ENCODE assay signal across 9 cellular contexts in the genomic region with DNA sequence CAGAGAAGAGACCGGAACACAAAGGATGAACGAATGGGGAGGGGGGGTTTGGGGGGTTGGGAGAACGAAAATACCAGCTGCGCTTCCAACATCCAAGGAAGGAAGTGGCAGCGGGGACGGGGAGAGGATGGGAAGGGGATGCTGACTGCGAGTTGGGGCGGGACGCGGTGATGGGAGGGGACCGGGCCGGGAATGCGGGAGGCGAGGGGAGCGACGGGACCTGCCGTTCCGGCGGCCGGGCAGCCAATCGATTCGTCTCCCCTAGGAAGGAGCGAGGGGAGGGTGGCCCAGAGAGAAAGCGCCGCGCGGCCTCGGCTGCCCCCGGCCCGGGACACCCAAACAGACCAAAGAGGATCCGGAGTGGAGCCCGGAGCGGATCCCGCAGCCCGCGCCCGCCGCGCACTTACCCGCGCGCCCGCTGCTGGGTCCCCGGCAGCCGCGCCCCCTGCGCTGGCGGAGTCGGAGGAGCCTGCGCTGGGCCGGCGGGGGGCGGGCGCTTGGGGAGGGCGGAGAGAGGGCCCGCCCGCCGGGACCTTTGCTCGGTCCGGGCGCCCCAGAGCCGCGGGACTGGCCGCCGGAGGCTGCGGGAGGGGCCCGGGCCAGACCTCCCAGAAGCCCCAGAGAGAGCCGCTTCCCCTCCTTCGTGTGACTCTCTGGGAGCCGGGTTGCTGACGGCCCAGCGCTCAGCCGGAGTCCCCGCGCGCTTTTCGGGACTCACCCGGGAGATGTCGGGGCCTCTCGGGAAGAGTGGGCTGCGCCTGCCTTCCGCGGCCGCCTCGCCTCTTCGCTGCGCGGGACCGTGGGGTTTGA. TPM values are rescaled to one million over a fixed set of nuclear protein-coding genes. Genes with fewer than 3 reads are reported as not detected.
A peak's percentile ranks its signal among the peaks of the same experiment; 100 is the strongest.
DNase-seq lines count a peak whose midpoint lies in the region; ATAC-seq, FAIRE-seq and TF ChIP-seq lines count a peak whose summit lies in the region.
"Had no signal": no experiment of that assay in that cellular context is flagged by ENCODE, and none has a peak within 500 bp of the region (broad histone marks: within the 10 kb centered on the region; RNA-seq: fewer than 3 reads in every experiment).

A gene (minus strand): TSS at position 476 of the 810 bp plus-strand sequence. CDS start 7,690 bp downstream, outside the sequence.

- 0 out of 2 replicates have a peak, but pooled peaks have one; percentile 14 for TF ChIP-seq RAD21 in HepG2 (CRISPR knock-in tag; IDR thresholded peaks at IDR 0.05)

- TF ChIP-seq POLR2A in HepG2 (IDR thresholded peaks at IDR 0.05; ENCODE audit: insufficient read depth in 1 of 2, low read depth in 2 of 2, low read length in 2 of 2): peak; percentile 67 to 69

- DNase-seq in EL (peak; percentile 80), activated B cell treated with CpG ODN at 0.5 μM for 24 hours (peak; percentile 58), ecto neural progenitor cell (ENCODE audit: low spot score) (peak; percentile 83), HepG2 (ENCODE audit: low spot score) (peak; percentile 58), NCI-H1694 treated with DMSO at 0.1 percent for 48 hours (lab: John Stamatoyannopoulos, UW) (no peak)
- peak; percentile 10 to 24 (median 11) for DNase-seq in stimulated activated CD4-positive, alpha-beta T cell treated with anti-CD3 and anti-CD28 coated beads, TNF-alpha, amount 100 ng/mL, for 4 hours (ENCODE audit: low read depth in 3 of 3)

- peak within 1 kb of the TSS; percentile 92 for H3K4me3 Mint-ChIP-seq in activated B cell treated with CpG ODN at 0.5 μM for 24 hours

- H3K9me3 ChIP-seq in HUES48 (ENCODE audit: control insufficient read depth, insufficient read depth, low read length) (no peaks in the 10 kb centered on the region), HepG2 (ENCODE audit: low read length) (no peaks in the 10 kb centered on the region)
- H3K9me3 ChIP-seq: neutrophil had no signal

- ATAC-seq in GM21423 (IDR thresholded peaks at IDR 0.05; ENCODE audit: unreplicated experiment) (peak; percentile 46), activated B cell treated with CpG ODN at 0.5 μM for 24 hours (ENCODE audit: low read depth) (peak; percentile 86), HepG2 (peak; percentile 95)

- peak within 1 kb of the TSS; percentile 76 for H2AFZ ChIP-seq in HepG2 (ENCODE audit: low read length)

- H3K27ac ChIP-seq in HUES48 (ENCODE audit: low read depth, low read length): no peak within 1 kb of the TSS
- peak within 1 kb of the TSS; percentile 78 for H3K27ac ChIP-seq in HepG2 (ENCODE audit: extremely low read length, insufficient read depth, low read length)
- H3K27ac ChIP-seq: neutrophil had no signal

- peak within 1 kb of the TSS; percentile 51 for H3K9ac ChIP-seq in HUES48 (ENCODE audit: low read depth, low read length)
- peak within 1 kb of the TSS; percentile 86 for H3K9ac ChIP-seq in HepG2 (ENCODE audit: insufficient read depth, low read depth, low read length)

- H3K4me1 Mint-ChIP-seq in activated B cell treated with CpG ODN at 0.5 μM for 24 hours: peaks cover 25% of the 10 kb centered on the region

- peak within 1 kb of the TSS; percentile 94 for H3K4me2 ChIP-seq in HepG2 (ENCODE audit: low read depth, low read length)

- peak within 1 kb of the TSS; percentile 62 for H3K4me3 ChIP-seq in HUES48 (ENCODE audit: low read depth, low read length)
- peak within 1 kb of the TSS; percentile 80 to 81 (median 81) for H3K4me3 ChIP-seq in HepG2 (replicated peaks in 1 of 3; ENCODE audit: insufficient read depth in 1 of 3, low read depth in 2 of 3, low read length in 3 of 3)

- 2% methylated on average over 20 of the region's 89 CpGs for WGBS in HepG2 (ENCODE audit: low lambda C conversion rate)

- in situ Hi-C loops in HepG2 (cut with HindIII; ENCODE audit: extremely low pct_ligation_motif_present, low pct_unique_long_range_greater_than_20kb): no loop called here

- H3K27me3 ChIP-seq in HUES48 (ENCODE audit: control insufficient read depth, insufficient read depth, low read length) (peaks cover 40% of the 10 kb centered on the region), HepG2 (ENCODE audit: control insufficient read depth in 1 of 2, insufficient read depth in 2 of 2, low read length in 2 of 2) (no peaks in the 10 kb centered on the region)

- no TSS peak for BruUV-seq in HepG2 (replicated peaks; lab: Mats Ljungman, UMichigan)

- H3K27ac Mint-ChIP-seq in activated B cell treated with CpG ODN at 0.5 μM for 24 hours: peak within 1 kb of the TSS; percentile 55

- TF ChIP-seq EP300 in HepG2 (IDR thresholded peaks at IDR 0.05; ENCODE audit: low read depth in 2 of 2, low read length in 2 of 2) (no peak), HepG2 (CRISPR knock-in tag; IDR thresholded peaks at IDR 0.05; ENCODE audit: borderline replicate concordance) (no peak)

- H3K79me2 ChIP-seq in HepG2 (ENCODE audit: insufficient read depth, low read length): peaks cover 4% of the 10 kb centered on the region

- no peak for FAIRE-seq in HepG2 (lab: Jason Lieb, UNC)

- intact Hi-C loops in activated B cell treated with CpG ODN at 0.5 μM for 24 hours (cut with micrococcal nuclease) (loop anchor here (1.0 kb wide), 1 partner anchor 38 kb away; no protein-coding TSS in a partner anchor), HepG2 (cut with micrococcal nuclease; ENCODE audit: unreplicated experiment) (loop anchor here (5.0 kb wide), 1 partner anchor 180 kb away; no protein-coding TSS in a partner anchor)

- TF ChIP-seq CTCF in activated B cell treated with CpG ODN at 0.5 μM for 24 hours (IDR thresholded peaks at IDR 0.05) (no peak), HepG2 (CRISPR knock-in tag; IDR thresholded peaks at IDR 0.05) (no peak; the same call in 1 of the 2 replicates)

- H3K4me1 ChIP-seq in HUES48 (ENCODE audit: control insufficient read depth, insufficient read depth, low read length): peaks cover 12% of the 10 kb centered on the region
- H3K4me1 ChIP-seq in HepG2 (ENCODE audit: insufficient read depth, low read length): peaks cover 34% of the 10 kb centered on the region

- peaks cover 39% of the 10 kb centered on the region for H3K27me3 Mint-ChIP-seq in activated B cell treated with CpG ODN at 0.5 μM for 24 hours

- H3K36me3 Mint-ChIP-seq in activated B cell treated with CpG ODN at 0.5 μM for 24 hours (ENCODE audit: low read depth): no peaks in the 10 kb centered on the region

- H3K36me3 ChIP-seq in HUES48 (ENCODE audit: control insufficient read depth, insufficient read depth, low read length) (no peaks in the 10 kb centered on the region), HepG2 (replicated peaks in 1 of 2; ENCODE audit: control insufficient read depth in 1 of 2, insufficient read depth in 2 of 2, low read length in 2 of 2) (no peaks in the 10 kb centered on the region)
- H3K36me3 ChIP-seq: neutrophil had no signal

- H4K20me1 ChIP-seq in HepG2 (ENCODE audit: insufficient read depth, low read length): no peaks in the 10 kb centered on the region

- H3K9me3 Mint-ChIP-seq in activated B cell treated with CpG ODN at 0.5 μM for 24 hours: no peaks in the 10 kb centered on the region

- CTCF ChIA-PET in activated B cell treated with CpG ODN at 0.5 μM for 24 hours (lab: Charles Lee): no interaction called here
- CTCF ChIA-PET in HepG2 (lab: Yijun Ruan, JAX; ENCODE audit: low intra/inter-chr PET ratio, low total read pairs): no interaction called here

- POLR2A ChIA-PET in activated B cell treated with CpG ODN at 0.5 μM for 24 hours (lab: Charles Lee): no interaction called here
- POLR2A ChIA-PET in HepG2 (lab: Yijun Ruan, JAX): interaction anchor here (0.7 to 1.9 kb wide), 3 partner anchors 69 to 368 kb away, joined by 3 to 6 read pairs (median 3); a partner anchor contains a TSS

TF ChIP-seq in HepG2, 621 proteins besides CTCF, POLR2A, EP300 and RAD21 (continues in another document):
- TF ChIP-seq ZNF772 (CRISPR knock-in tag; IDR thresholded peaks at IDR 0.05) (no peak), TCF12 (IDR thresholded peaks at IDR 0.05) (no peak), TCF12 (CRISPR knock-in tag; IDR thresholded peaks at IDR 0.05) (peak; percentile 52; the same call in 1 of the 2 replicates), PHF21A (CRISPR knock-in tag; IDR thresholded peaks at IDR 0.05) (no peak; the same call in 1 of the 2 replicates), SP4 (CRISPR knock-in tag; IDR thresholded peaks at IDR 0.05) (peak; percentile 62), ONECUT2 (CRISPR knock-in tag; IDR thresholded peaks at IDR 0.05) (peak; percentile 59)

RNA-seq across cellular contexts. Expression of the gene that starts here (rescaled TPM):
- total RNA-seq in activated B cell treated with CpG ODN at 0.5 μM for 24 hours (3.1 and 4.1 TPM in 2 replicates), HepG2 (2016; rRNA removed; fragmentation: Illumina TruSeq; extraction: Trizol) (19.2 and 30.0 TPM in 2 replicates)
- total RNA-seq in HepG2 (2016; cell fraction: cytosol; rRNA removed; fragmentation: Illumina TruSeq; extraction: Trizol; ENCODE audit: low read depth): 3.4 and 5.0 TPM in 2 replicates
- 20.2 and 27.5 TPM in 2 replicates for total RNA-seq in HepG2 (2016; cell fraction: insoluble cytoplasmic fraction; rRNA removed; fragmentation: Illumina TruSeq; extraction: Trizol)
- 8.4 and 9.3 TPM in 2 replicates for total RNA-seq in HepG2 (2016; cell fraction: membrane; rRNA removed; fragmentation: Illumina TruSeq; extraction: Trizol)
- total RNA-seq in HepG2 (2016; cell fraction: nucleus; rRNA removed; fragmentation: Illumina TruSeq; extraction: Trizol): 15.5 and 19.2 TPM in 2 replicates
- polyA plus RNA-seq in HepG2 (2011; rRNA removed): 27.2 and 28.2 TPM in 2 replicates
- 21.7 and 24.2 TPM in 2 replicates for polyA plus RNA-seq in HepG2 (2011; cell fraction: cytosol; rRNA removed)
- polyA plus RNA-seq in HepG2 (2011; cell fraction: nucleus; rRNA removed): 56.7 and 59.2 TPM in 2 replicates
- 16.9 and 17.5 TPM in 2 replicates for polyA plus RNA-seq in HepG2 (2012)
- polyA plus RNA-seq in HepG2 (2016; cell fraction: cytosol; fragmentation: Illumina TruSeq; extraction: Trizol; ENCODE audit: low read depth): 2.6 and 3.4 TPM in 2 replicates
- 35.8 and 38.3 TPM in 2 replicates for polyA plus RNA-seq in HepG2 (2016; cell fraction: insoluble cytoplasmic fraction; fragmentation: Illumina TruSeq; extraction: Trizol; ENCODE audit: low read depth)
- 6.0 and 6.2 TPM in 2 replicates for polyA plus RNA-seq in HepG2 (2016; cell fraction: membrane; fragmentation: Illumina TruSeq; extraction: Trizol; ENCODE audit: low read depth)
- polyA plus RNA-seq in HepG2 (2016; cell fraction: nucleus; fragmentation: Illumina TruSeq; extraction: Trizol; ENCODE audit: insufficient read depth, low read depth): 30.3 and 31.2 TPM in 2 replicates
- 30.0 and 31.2 TPM in 2 replicates for polyA minus RNA-seq in HepG2 (2011; rRNA and poly(A)+ RNA removed; ENCODE audit: low replicate concordance)
- 7.8 and 10.8 TPM in 2 replicates for polyA minus RNA-seq in HepG2 (2011; cell fraction: cytosol; rRNA and poly(A)+ RNA removed)
- 47.3 and 58.2 TPM in 2 replicates for polyA minus RNA-seq in HepG2 (2011; cell fraction: nucleus; rRNA and poly(A)+ RNA removed)
